In genomic region chr17:49861150-49861884, GRCh38 we compare ENCODE assay signal across 9 cellular contexts. TPM values are rescaled to one million over a fixed set of nuclear protein-coding genes. Genes with fewer than 3 reads are reported as not detected.
A peak's percentile ranks its signal among the peaks of the same experiment; 100 is the strongest.
DNase-seq lines count a peak whose midpoint lies in the region; ATAC-seq and TF ChIP-seq lines count a peak whose summit lies in the region.
"Had no signal": no experiment of that assay in that cellular context is flagged by ENCODE, and none has a peak within 500 bp of the region (broad histone marks: within the 10 kb centered on the region; RNA-seq: fewer than 3 reads in every experiment).

No MANE protein-coding gene starts in this region.

- intact Hi-C loops in activated naive CD4-positive, alpha-beta T cell treated with anti-CD3 and anti-CD28 coated beads for 36 hours (cut with micrococcal nuclease), result loop anchor here (1.0 to 2.0 kb wide), 3 partner anchors 19 to 137 kb away; no protein-coding TSS in a partner anchor
- intact Hi-C loops in left ventricle myocardium inferior (cut with micrococcal nuclease), result loop anchor here (5.0 kb wide), 1 partner anchor 136 kb away; the partner anchor contains the start of gene DLX3
- intact Hi-C loops in spleen (cut with DNase I; ENCODE audit: low total_unique reads), result loop anchor here (2.0 kb wide), 1 partner anchor 135 kb away; no protein-coding TSS in a partner anchor

- DNase-seq in COR-L47 (lab: John Stamatoyannopoulos, UW) (peak; percentile 13), HL-60 (ENCODE audit: low read depth in 1 of 2, low spot score in 1 of 2) (peak in 1 of 2 experiments; percentile 21), SK-MEL-5 (ENCODE audit: low read depth, low spot score) (peak; percentile 68), left ventricle myocardium inferior (no peak), spleen (no peak), occipital lobe (lab: John Stamatoyannopoulos, UW) (no peak)
- DNase-seq in activated naive CD4-positive, alpha-beta T cell treated with anti-CD3 and anti-CD28 coated beads for 36 hours, result peak; percentile 58

- in situ Hi-C loops in SK-MEL-5 (cut with HindIII; ENCODE audit: low pct_unique_long_range_greater_than_20kb, low sequenced_read_pairs), result no loop called here

- H3K27me3 Mint-ChIP-seq in activated naive CD4-positive, alpha-beta T cell treated with anti-CD3 and anti-CD28 coated beads for 36 hours (ENCODE audit: low read depth), result peaks cover 3% of the 10 kb centered on the region

- no peaks in the 10 kb centered on the region for H3K9me3 Mint-ChIP-seq in activated naive CD4-positive, alpha-beta T cell treated with anti-CD3 and anti-CD28 coated beads for 36 hours

- no peak overlapping the region for H3K27ac Mint-ChIP-seq in activated naive CD4-positive, alpha-beta T cell treated with anti-CD3 and anti-CD28 coated beads for 36 hours

- no peak overlapping the region for H3K4me3 Mint-ChIP-seq in activated naive CD4-positive, alpha-beta T cell treated with anti-CD3 and anti-CD28 coated beads for 36 hours

- H3K36me3 Mint-ChIP-seq in activated naive CD4-positive, alpha-beta T cell treated with anti-CD3 and anti-CD28 coated beads for 36 hours (ENCODE audit: low read depth), result no peaks in the 10 kb centered on the region

- H3K9me3 ChIP-seq in left ventricle myocardium inferior (replicated peaks) (no peaks in the 10 kb centered on the region), spleen (no peaks in the 10 kb centered on the region)

- peaks cover 3% of the 10 kb centered on the region for H3K4me1 Mint-ChIP-seq in activated naive CD4-positive, alpha-beta T cell treated with anti-CD3 and anti-CD28 coated beads for 36 hours (ENCODE audit: low read depth)

- H3K4me3 ChIP-seq in HL-60 (replicated peaks; ENCODE audit: insufficient read depth, low read length), result no peak overlapping the region
- H3K4me3 ChIP-seq in left ventricle myocardium inferior, result no peak overlapping the region
- no peak overlapping the region for H3K4me3 ChIP-seq in spleen

- H3K36me3 ChIP-seq in left ventricle myocardium inferior (no peaks in the 10 kb centered on the region), spleen (no peaks in the 10 kb centered on the region)

- CTCF ChIA-PET in activated naive CD4-positive, alpha-beta T cell treated with anti-CD3 and anti-CD28 coated beads for 36 hours (lab: Charles Lee), result interaction anchor here (0.5 to 11.6 kb wide), 12 partner anchors 11 to 404 kb away, joined by 3 to 150 read pairs (median 4); partner anchors contain the start of genes DLX3 and TAC4

- WGBS in spleen, 5 donors, result 39 to 46% (median 41%) methylated on average over 12 to 16 of the region's 16 CpGs

- ATAC-seq in GM18909 (IDR thresholded peaks at IDR 0.05; ENCODE audit: poor library complexity, unreplicated experiment), result no peak

- no peak for TF ChIP-seq POLR2A in spleen (IDR thresholded peaks at IDR 0.05)

- H3K4me1 ChIP-seq in left ventricle myocardium inferior (peaks cover 7% of the 10 kb centered on the region), spleen (peaks cover 0 to 12% (median 0%) of the 10 kb centered on the region in 6 donors)

- peak; percentile 42 for TF ChIP-seq CTCF in HL-60 (IDR thresholded peaks at IDR 0.05; ENCODE audit: insufficient read depth, low read length)
- peak; percentile 88 for TF ChIP-seq CTCF in left ventricle myocardium inferior (IDR thresholded peaks at IDR 0.05; ENCODE audit: borderline replicate concordance)
- peak; percentile 71 to 92 (median 90) for TF ChIP-seq CTCF in spleen (IDR thresholded peaks at IDR 0.05 in 8 of 11, conservative IDR thresholded peaks at IDR 0.05 in 3 of 11)

- H3K27me3 ChIP-seq in HL-60 (ENCODE audit: insufficient read depth, poor library complexity, severe bottlenecking), result peaks cover 10% of the 10 kb centered on the region
- peaks cover 18% of the 10 kb centered on the region for H3K27me3 ChIP-seq in left ventricle myocardium inferior (ENCODE audit: low read depth)
- peaks cover 0 to 41% (median 15%) of the 10 kb centered on the region in 7 donors for H3K27me3 ChIP-seq in spleen (replicated peaks in 1 of 7)

- H3K27ac ChIP-seq in HL-60 (replicated peaks) (no peak overlapping the region), left ventricle myocardium inferior (replicated peaks) (no peak overlapping the region), spleen (no peak overlapping the region)

RNA-seq across cellular contexts. Expression of gene TAC4, which starts 13.4 kb away (rescaled TPM):
- not detected in 2 replicates for total RNA-seq in SK-MEL-5 (2014; rRNA removed; shearing (Covaris generic))
- not detected in 2 replicates for polyA plus RNA-seq in SK-MEL-5 (2015; cell fraction: cytosol; rRNA removed)
- polyA plus RNA-seq in SK-MEL-5 (2015; cell fraction: nucleus; rRNA removed), result not detected in 2 replicates
- not detected for total RNA-seq in activated naive CD4-positive, alpha-beta T cell treated with anti-CD3 and anti-CD28 coated beads for 36 hours
- total RNA-seq in left ventricle myocardium inferior (0.44 TPM), spleen (not detected), occipital lobe (not detected)
- polyA plus RNA-seq in spleen, result not detected
- polyA plus RNA-seq: urinary bladder had no signal

Comparison
In these comparisons a context has a peak if more than half of its experiments do, and no peak if none do; other contexts are left out.
1. DNase-seq: peak in COR-L47 (single experiment), SK-MEL-5 (single experiment) and activated naive CD4-positive, alpha-beta T cell treated with anti-CD3 and anti-CD28 coated beads for 36 hours (single experiment); none in left ventricle myocardium inferior (single experiment), spleen (single experiment) and occipital lobe (single experiment).
2. Peak in every context shown above with its lines, with median percentiles within 50 percentile points of each other: CTCF ChIP-seq.